ENCODE assay signal across 9 cellular contexts in genomic region chr4:152278505-152279301, GRCh38.
DNase-seq lines count a peak whose midpoint lies in the region; ATAC-seq and TF ChIP-seq lines count a peak whose summit lies in the region.
"Had no signal": no experiment of that assay in that cellular context is flagged by ENCODE, and none has a peak within 500 bp of the region (broad histone marks: within the 10 kb centered on the region; RNA-seq: fewer than 3 reads in every experiment).

No MANE protein-coding gene starts in this region.

- H3K27ac Mint-ChIP-seq in mesothelial cell of epicardium: peak overlapping the region; percentile 76
- H3K27ac Mint-ChIP-seq: activated naive CD8-positive, alpha-beta T cell treated with anti-CD3 and anti-CD28 coated beads, Interleukin-2, amount 10 ng/mL, durations not matched to agents 7 days and 5 days had no signal

- ATAC-seq in GM18870 (IDR thresholded peaks at IDR 0.05; ENCODE audit: unreplicated experiment) (peak; percentile 77), HG02678 (IDR thresholded peaks at IDR 0.05; ENCODE audit: unreplicated experiment) (peak; percentile 80)

- H3K4me1 Mint-ChIP-seq in mesothelial cell of epicardium: peaks cover 26% of the 10 kb centered on the region

- DNase-seq in NCI-H526 (lab: John Stamatoyannopoulos, UW) (peak; percentile 97 to 98), mesothelial cell of epicardium (ENCODE audit: low spot score in 2 of 2, unreplicated experiment in 2 of 2) (peak in 1 of 2 experiments; percentile 52), UCSD-AML1 (lab: John Stamatoyannopoulos, UW; ENCODE audit: unreplicated experiment) (no peak), SW480 (ENCODE audit: low spot score) (no peak), NCI-H1092 treated with DMSO at 0.1 percent for 48 hours (lab: John Stamatoyannopoulos, UW) (no peak), G401 (ENCODE audit: low spot score) (no peak)
- DNase-seq: activated naive CD8-positive, alpha-beta T cell treated with anti-CD3 and anti-CD28 coated beads, Interleukin-2, amount 10 ng/mL, durations not matched to agents 7 days and 5 days had no signal

- H3K27me3 Mint-ChIP-seq in mesothelial cell of epicardium (ENCODE audit: low read depth): no peaks in the 10 kb centered on the region
- H3K27me3 Mint-ChIP-seq: activated naive CD8-positive, alpha-beta T cell treated with anti-CD3 and anti-CD28 coated beads, Interleukin-2, amount 10 ng/mL, durations not matched to agents 7 days and 5 days had no signal

- H3K9me3 Mint-ChIP-seq in mesothelial cell of epicardium: peaks cover 3% of the 10 kb centered on the region

- no peak overlapping the region for H3K4me3 Mint-ChIP-seq in mesothelial cell of epicardium
- H3K4me3 Mint-ChIP-seq: activated naive CD8-positive, alpha-beta T cell treated with anti-CD3 and anti-CD28 coated beads, Interleukin-2, amount 10 ng/mL, durations not matched to agents 7 days and 5 days had no signal

- TF ChIP-seq CTCF in mesothelial cell of epicardium (IDR thresholded peaks at IDR 0.05; ENCODE audit: unreplicated experiment): no peak

- H3K36me3 Mint-ChIP-seq in mesothelial cell of epicardium: no peaks in the 10 kb centered on the region

- in situ Hi-C loops in G401 (cut with HindIII; ENCODE audit: low sequenced_read_pairs): no loop called here

Comparison
In these comparisons a context has a peak if more than half of its experiments do, and no peak if none do; other contexts are left out.
1. DNase-seq: peak in NCI-H526 (2 of 2); none in UCSD-AML1 (single experiment), SW480 (single experiment), NCI-H1092 treated with DMSO at 0.1 percent for 48 hours (single experiment) and G401 (single experiment).